Comparison of ENCODE assay signal across 22 cellular contexts in genomic region chr6:37488464-37488863, GRCh38. TPM values are rescaled to one million over a fixed set of nuclear protein-coding genes. Genes with fewer than 3 reads are reported as not detected.
DNase-seq lines count a peak whose midpoint lies in the region; ATAC-seq and TF ChIP-seq lines count a peak whose summit lies in the region.
"Had no signal": no experiment of that assay in that cellular context is flagged by ENCODE, and none has a peak within 500 bp of the region (broad histone marks: within the 10 kb centered on the region; RNA-seq: fewer than 3 reads in every experiment).

No MANE protein-coding gene starts in this region.

- no peaks in the 10 kb centered on the region; the same call in 1 of the 2 replicates for H4K20me1 ChIP-seq in OCI-LY7 (ENCODE audit: insufficient read depth, low read length)

- peaks cover 30 to 80% (median 55%) of the 10 kb centered on the region in 4 donors for H3K4me1 Mint-ChIP-seq in CD4-positive, CD25-positive, alpha-beta regulatory T cell
- H3K4me1 Mint-ChIP-seq in CD8-positive, alpha-beta memory T cell: peaks cover 64 to 83% (median 67%) of the 10 kb centered on the region in 3 donors
- peaks cover 63% of the 10 kb centered on the region for H3K4me1 Mint-ChIP-seq in glutamatergic neuron (ENCODE audit: low read depth, unreplicated experiment)

- peak in 1 of 2 donors; percentile 50 for ATAC-seq in CD4-positive, CD25-positive, alpha-beta regulatory T cell (ENCODE audit: low read depth in 2 of 2)
- no peak for ATAC-seq in GM21825 (IDR thresholded peaks at IDR 0.05; ENCODE audit: unreplicated experiment)
- ATAC-seq: body of pancreas had no signal

- in situ Hi-C loops in KBM-7 (cut with MboI; ENCODE audit: low pct_unique_long_range_greater_than_20kb, low sequenced_read_pairs): no loop called here

- H3K36me3 ChIP-seq in CD4-positive, CD25-positive, alpha-beta regulatory T cell (ENCODE audit: control insufficient read depth, insufficient read depth, low read length): peaks cover 9% of the 10 kb centered on the region
- H3K36me3 ChIP-seq in CD8-positive, alpha-beta memory T cell (ENCODE audit: insufficient read depth, low read length): peaks cover 6% of the 10 kb centered on the region
- H3K36me3 ChIP-seq in OCI-LY7 (ENCODE audit: insufficient read depth, low read length): peaks cover 13% of the 10 kb centered on the region; the same call in 1 of the 2 replicates
- H3K36me3 ChIP-seq: neural progenitor cell had no signal

- H3K4me3 Mint-ChIP-seq in CD4-positive, CD25-positive, alpha-beta regulatory T cell: peak overlapping the region; percentile 11 to 79 (median 58)
- peak overlapping the region in 1 of 7 donors; percentile 1 for H3K4me3 Mint-ChIP-seq in CD8-positive, alpha-beta memory T cell
- H3K4me3 Mint-ChIP-seq in glutamatergic neuron (ENCODE audit: unreplicated experiment): peak overlapping the region; percentile 17
- H3K4me3 Mint-ChIP-seq: neural progenitor cell had no signal

- DNase-seq in CD4-positive, CD25-positive, alpha-beta regulatory T cell: peak in 1 of 3 donors; percentile 32
- DNase-seq in CD8-positive, alpha-beta memory T cell: no peak
- DNase-seq in activated naive CD4-positive, alpha-beta T cell treated with anti-CD3 and anti-CD28 coated beads, Interleukin-2, amount 50 U/mL, for 16 hours: peak; percentile 35
- DNase-seq in glutamatergic neuron: no peak
- no peak for DNase-seq in OCI-LY7 (ENCODE audit: low spot score)
- DNase-seq in KBM-7: no peak
- DNase-seq in NAMALWA (ENCODE audit: low spot score): no peak
- DNase-seq: BE2C, body of pancreas, dermis blood vessel endothelial cell, DMS53, esophagus squamous epithelium, HCEC 1CT, Kasumi-1, mammary epithelial cell, NCI-H1417 treated with DMSO at 0.1 percent for 48 hours, NCI-H345, retina, tibial artery had no signal

- peaks cover 4% of the 10 kb centered on the region for H3K36me3 Mint-ChIP-seq in CD4-positive, CD25-positive, alpha-beta regulatory T cell
- peaks cover 0 to 29% (median 2%) of the 10 kb centered on the region in 3 donors for H3K36me3 Mint-ChIP-seq in CD8-positive, alpha-beta memory T cell
- no peaks in the 10 kb centered on the region for H3K36me3 Mint-ChIP-seq in glutamatergic neuron (ENCODE audit: unreplicated experiment)

- H3K27me3 Mint-ChIP-seq in CD4-positive, CD25-positive, alpha-beta regulatory T cell: no peaks in the 10 kb centered on the region
- no peaks in the 10 kb centered on the region for H3K27me3 Mint-ChIP-seq in CD8-positive, alpha-beta memory T cell
- peaks cover 7% of the 10 kb centered on the region for H3K27me3 Mint-ChIP-seq in glutamatergic neuron (ENCODE audit: unreplicated experiment)

- no TSS peak for BruUV-seq in OCI-LY7 (replicated peaks; lab: Mats Ljungman, UMichigan)

- no peak overlapping the region for H3K4me3 ChIP-seq in CD4-positive, CD25-positive, alpha-beta regulatory T cell (ENCODE audit: low read depth, low read length)
- H3K4me3 ChIP-seq in CD8-positive, alpha-beta memory T cell (ENCODE audit: low read length): no peak overlapping the region
- no peak overlapping the region for H3K4me3 ChIP-seq in OCI-LY7 (ENCODE audit: low read depth, low read length, poor library complexity, severe bottlenecking)
- H3K4me3 ChIP-seq: body of pancreas, esophagus squamous epithelium, neural progenitor cell, tibial artery had no signal

- no peak overlapping the region for H3K4me2 ChIP-seq in OCI-LY7 (ENCODE audit: low read length)
- H3K4me2 ChIP-seq: neural progenitor cell had no signal

- no peaks in the 10 kb centered on the region for H3K9me3 ChIP-seq in CD4-positive, CD25-positive, alpha-beta regulatory T cell (ENCODE audit: control insufficient read depth in 2 of 2, low read length in 2 of 2)
- no peaks in the 10 kb centered on the region for H3K9me3 ChIP-seq in CD8-positive, alpha-beta memory T cell (ENCODE audit: low read length)
- H3K9me3 ChIP-seq in OCI-LY7 (ENCODE audit: low read length): no peaks in the 10 kb centered on the region
- H3K9me3 ChIP-seq: BE2C, body of pancreas, esophagus squamous epithelium, tibial artery had no signal

- POLR2A ChIA-PET in CD8-positive, alpha-beta memory T cell (lab: Charles Lee): interaction anchor here (0.6 to 1.0 kb wide), 2 partner anchors 28 to 155 kb away, joined by 3 read pairs; no protein-coding TSS in a partner anchor
- POLR2A ChIA-PET in OCI-LY7 (lab: Charles Lee): interaction anchor here (1.2 kb wide), 1 partner anchor 15 kb away, joined by 3 read pairs; no protein-coding TSS in a partner anchor

- peak overlapping the region; percentile 48 for H3K27ac ChIP-seq in CD4-positive, CD25-positive, alpha-beta regulatory T cell (ENCODE audit: insufficient read depth, low read length, poor library complexity, severe bottlenecking)
- H3K27ac ChIP-seq in CD8-positive, alpha-beta memory T cell (ENCODE audit: low read depth, low read length): no peak overlapping the region
- H3K27ac ChIP-seq in OCI-LY7 (ENCODE audit: low read depth, low read length, poor library complexity, severe bottlenecking): no peak overlapping the region
- H3K27ac ChIP-seq: body of pancreas, esophagus squamous epithelium, neural progenitor cell, RWPE1, tibial artery had no signal

- H3K27ac Mint-ChIP-seq in CD4-positive, CD25-positive, alpha-beta regulatory T cell: peak overlapping the region; percentile 92 to 100 (median 98)
- peak overlapping the region; percentile 92 to 99 (median 96) for H3K27ac Mint-ChIP-seq in CD8-positive, alpha-beta memory T cell
- peak overlapping the region; percentile 86 for H3K27ac Mint-ChIP-seq in glutamatergic neuron (ENCODE audit: unreplicated experiment)
- H3K27ac Mint-ChIP-seq: neural progenitor cell had no signal

- no peaks in the 10 kb centered on the region for H3K27me3 ChIP-seq in CD4-positive, CD25-positive, alpha-beta regulatory T cell (ENCODE audit: control insufficient read depth, insufficient read depth, low read length)
- no peaks in the 10 kb centered on the region for H3K27me3 ChIP-seq in CD8-positive, alpha-beta memory T cell (ENCODE audit: insufficient read depth, low read length, poor library complexity, severe bottlenecking)
- H3K27me3 ChIP-seq: BE2C, body of pancreas, esophagus squamous epithelium, neural progenitor cell, tibial artery had no signal

- no peaks in the 10 kb centered on the region for H3K79me2 ChIP-seq in OCI-LY7 (ENCODE audit: insufficient read depth, low read depth, low read length)

- no peaks in the 10 kb centered on the region for H3K9me2 ChIP-seq in OCI-LY7 (ENCODE audit: insufficient read depth, low read length)

- intact Hi-C loops in OCI-LY7 (cut with micrococcal nuclease; ENCODE audit: unreplicated experiment): no loop called here

- no peak overlapping the region for H2AFZ ChIP-seq in OCI-LY7 (ENCODE audit: low read length)
- H2AFZ ChIP-seq: neural progenitor cell had no signal

- H3K4me1 ChIP-seq in CD4-positive, CD25-positive, alpha-beta regulatory T cell (ENCODE audit: control insufficient read depth, insufficient read depth, low read length, poor library complexity, severe bottlenecking): peaks cover 58% of the 10 kb centered on the region
- peaks cover 51% of the 10 kb centered on the region for H3K4me1 ChIP-seq in CD8-positive, alpha-beta memory T cell (ENCODE audit: insufficient read depth, low read length)
- H3K4me1 ChIP-seq in OCI-LY7 (ENCODE audit: insufficient read depth, low read length, poor library complexity, severe bottlenecking): no peaks in the 10 kb centered on the region
- H3K4me1 ChIP-seq: body of pancreas had no signal

- TF ChIP-seq CTCF in glutamatergic neuron (IDR thresholded peaks at IDR 0.05; ENCODE audit: partially characterized antibody, unreplicated experiment) (no peak), OCI-LY7 (conservative IDR thresholded peaks at IDR 0.05; ENCODE audit: low read length) (no peak)

- H3K9me3 Mint-ChIP-seq in CD4-positive, CD25-positive, alpha-beta regulatory T cell: no peaks in the 10 kb centered on the region
- no peaks in the 10 kb centered on the region for H3K9me3 Mint-ChIP-seq in CD8-positive, alpha-beta memory T cell
- peaks cover 9% of the 10 kb centered on the region for H3K9me3 Mint-ChIP-seq in glutamatergic neuron (ENCODE audit: unreplicated experiment)
- H3K9me3 Mint-ChIP-seq: neural progenitor cell had no signal

- CTCF ChIA-PET in CD8-positive, alpha-beta memory T cell (lab: Charles Lee): interaction anchor here (0.7 to 3.0 kb wide), 8 partner anchors 12 to 203 kb away, joined by 3 to 15 read pairs (median 5); no protein-coding TSS in a partner anchor
- CTCF ChIA-PET in OCI-LY7 (lab: Charles Lee; ENCODE audit: unreplicated experiment): no interaction called here

RNA-seq across cellular contexts. Expression of gene CCDC167, which starts 11.2 kb away (rescaled TPM):
- 43.6 TPM for total RNA-seq in CD4-positive, CD25-positive, alpha-beta regulatory T cell
- polyA plus RNA-seq in CD4-positive, CD25-positive, alpha-beta regulatory T cell: 100 to 1,000 TPM; 172 to 274 (median 229) TPM
- total RNA-seq in CD8-positive, alpha-beta memory T cell: 10 to 100 TPM; 79.5 to 86.3 TPM
- polyA plus RNA-seq in CD8-positive, alpha-beta memory T cell: 181 TPM
- total RNA-seq in glutamatergic neuron (ENCODE audit: unreplicated experiment): 58.4 TPM
- 138 and 153 TPM in 2 replicates for total RNA-seq in OCI-LY7 (2014; rRNA removed; shearing (Covaris generic))
- 81.4 and 85.5 TPM in 2 replicates for total RNA-seq in OCI-LY7 (2022)

RNA-seq across cellular contexts. Expression of gene CMTR1, which starts 55.4 kb away (rescaled TPM):
- 91.2 TPM for total RNA-seq in CD4-positive, CD25-positive, alpha-beta regulatory T cell
- 10 to 100 TPM; 27.8 to 31.2 (median 29.1) TPM for polyA plus RNA-seq in CD4-positive, CD25-positive, alpha-beta regulatory T cell
- total RNA-seq in CD8-positive, alpha-beta memory T cell: 10 to 100 TPM; 54.3 TPM
- 25.8 TPM for polyA plus RNA-seq in CD8-positive, alpha-beta memory T cell
- total RNA-seq in glutamatergic neuron (ENCODE audit: unreplicated experiment) (61.6 TPM), OCI-LY7 (2022) (41.2 and 42.8 TPM in 2 replicates)
- total RNA-seq in OCI-LY7 (2014; rRNA removed; shearing (Covaris generic)): 32.3 and 36.0 TPM in 2 replicates
